Comparison of ENCODE assay signal across 2 cellular contexts in genomic region chr22:21736084-21736642, GRCh38.
TF ChIP-seq lines count a peak whose summit lies in the region.

No MANE protein-coding gene starts in this region.

TF ChIP-seq in GM12878, 131 proteins besides CTCF, POLR2A, EP300 and RAD21 (continued from another document):
- TF ChIP-seq BHLHE40 (IDR thresholded peaks at IDR 0.05; ENCODE audit: borderline replicate concordance in 1 of 2, low read depth in 2 of 2, low read length in 1 of 2): no peak
- peak; percentile 23 for TF ChIP-seq GATAD2B (conservative IDR thresholded peaks at IDR 0.05; ENCODE audit: low read depth)

TF ChIP-seq in liver, 16 proteins besides CTCF, POLR2A, EP300 and RAD21 (continued from another document):
- no peak for TF ChIP-seq ATF3 (IDR thresholded peaks at IDR 0.05)
- TF ChIP-seq FOXA2 (IDR thresholded peaks at IDR 0.05): no peak
- no peak for TF ChIP-seq NR2F2 (IDR thresholded peaks at IDR 0.05)
- TF ChIP-seq ZBTB33 (IDR thresholded peaks at IDR 0.05): no peak
- TF ChIP-seq REST (IDR thresholded peaks at IDR 0.05): no peak
- TF ChIP-seq HNF4A (conservative IDR thresholded peaks at IDR 0.05): no peak
- TF ChIP-seq MAX (IDR thresholded peaks at IDR 0.05): no peak
- TF ChIP-seq RXRA (IDR thresholded peaks at IDR 0.05): no peak
- TF ChIP-seq TAF1 (conservative IDR thresholded peaks at IDR 0.05): no peak
TF ChIP-seq in liver: peak in this region for 0.
